ENCODE assay signal across 11 cellular contexts in genomic region chr16:89364603-89365002, GRCh38.
DNase-seq lines count a peak whose midpoint lies in the region; ATAC-seq and TF ChIP-seq lines count a peak whose summit lies in the region.
"Had no signal": no experiment of that assay in that cellular context is flagged by ENCODE, and none has a peak within 500 bp of the region (broad histone marks: within the 10 kb centered on the region; RNA-seq: fewer than 3 reads in every experiment).

No MANE protein-coding gene starts in this region.

- TF ChIP-seq CTCF in VCaP (conservative IDR thresholded peaks at IDR 0.05) = no peak
- no peak for TF ChIP-seq CTCF in fibroblast of villous mesenchyme (IDR thresholded peaks at IDR 0.05; ENCODE audit: insufficient read depth, low read depth, low read length)

- peak overlapping the region; percentile 6 for H3K27ac Mint-ChIP-seq in activated naive CD4-positive, alpha-beta T cell treated with anti-CD3 and anti-CD28 coated beads, Interleukin-2, amount 50 U/mL, for 24 hours
- peak overlapping the region; percentile 56 for H3K27ac Mint-ChIP-seq in stimulated activated naive B cell treated with anti-CD40 and anti-IgM and Interleukin-4, amounts not matched to agents 10 μg/mL and 1 μg/mL and 100 μg/mL, for 72 hours
- H3K27ac Mint-ChIP-seq: B cell had no signal

- H3K4me1 Mint-ChIP-seq in activated naive CD4-positive, alpha-beta T cell treated with anti-CD3 and anti-CD28 coated beads, Interleukin-2, amount 50 U/mL, for 24 hours = peaks cover 91% of the 10 kb centered on the region
- H3K4me1 Mint-ChIP-seq in stimulated activated naive B cell treated with anti-CD40 and anti-IgM and Interleukin-4, amounts not matched to agents 10 μg/mL and 1 μg/mL and 100 μg/mL, for 72 hours = peaks cover 66 to 94% of the 10 kb centered on the region in 2 donors

- ATAC-seq in stimulated activated naive B cell treated with anti-CD40 and anti-IgM and Interleukin-4, amounts not matched to agents 10 μg/mL and 1 μg/mL and 100 μg/mL, for 72 hours (replicated peaks) = no peak
- ATAC-seq in HG03378 (IDR thresholded peaks at IDR 0.05; ENCODE audit: unreplicated experiment) (no peak), GM21825 (IDR thresholded peaks at IDR 0.05; ENCODE audit: unreplicated experiment) (no peak)

- no peak overlapping the region for H3K4me3 Mint-ChIP-seq in activated naive CD4-positive, alpha-beta T cell treated with anti-CD3 and anti-CD28 coated beads, Interleukin-2, amount 50 U/mL, for 24 hours
- peak overlapping the region in 1 of 2 donors; percentile 27 for H3K4me3 Mint-ChIP-seq in stimulated activated naive B cell treated with anti-CD40 and anti-IgM and Interleukin-4, amounts not matched to agents 10 μg/mL and 1 μg/mL and 100 μg/mL, for 72 hours
- H3K4me3 Mint-ChIP-seq: B cell had no signal

- H3K9me3 Mint-ChIP-seq in activated naive CD4-positive, alpha-beta T cell treated with anti-CD3 and anti-CD28 coated beads, Interleukin-2, amount 50 U/mL, for 24 hours = no peaks in the 10 kb centered on the region
- H3K9me3 Mint-ChIP-seq in stimulated activated naive B cell treated with anti-CD40 and anti-IgM and Interleukin-4, amounts not matched to agents 10 μg/mL and 1 μg/mL and 100 μg/mL, for 72 hours = no peaks in the 10 kb centered on the region

- no peak for DNase-seq in activated naive CD4-positive, alpha-beta T cell treated with Interleukin-2 at 50 U/mL for 16 hours
- peak; percentile 90 for DNase-seq in fibroblast of villous mesenchyme (ENCODE audit: low read depth)
- DNase-seq in stimulated activated naive B cell treated with anti-CD40 and anti-IgM and Interleukin-4, amounts not matched to agents 10 μg/mL and 1 μg/mL and 100 μg/mL, for 72 hours = no peak
- DNase-seq in T1000 (lab: John Stamatoyannopoulos, UW) = no peak
- DNase-seq: activated effector memory CD4-positive, alpha-beta T cell treated with Interleukin-2 at 50 U/mL for 16 hours; NCI-H187 treated with DMSO at 0.1 percent for 48 hours had no signal

- no peak overlapping the region for H3K4me3 ChIP-seq in fibroblast of villous mesenchyme (ENCODE audit: low read depth, low read length)

- peak overlapping the region; percentile 24; the same call in 1 of the 2 replicates for H3K27ac ChIP-seq in VCaP

- H3K36me3 Mint-ChIP-seq in activated naive CD4-positive, alpha-beta T cell treated with anti-CD3 and anti-CD28 coated beads, Interleukin-2, amount 50 U/mL, for 24 hours = no peaks in the 10 kb centered on the region
- peaks cover 18 to 48% of the 10 kb centered on the region in 2 donors for H3K36me3 Mint-ChIP-seq in stimulated activated naive B cell treated with anti-CD40 and anti-IgM and Interleukin-4, amounts not matched to agents 10 μg/mL and 1 μg/mL and 100 μg/mL, for 72 hours

- H3K27me3 Mint-ChIP-seq in activated naive CD4-positive, alpha-beta T cell treated with anti-CD3 and anti-CD28 coated beads, Interleukin-2, amount 50 U/mL, for 24 hours = no peaks in the 10 kb centered on the region
- H3K27me3 Mint-ChIP-seq in stimulated activated naive B cell treated with anti-CD40 and anti-IgM and Interleukin-4, amounts not matched to agents 10 μg/mL and 1 μg/mL and 100 μg/mL, for 72 hours = no peaks in the 10 kb centered on the region
- H3K27me3 Mint-ChIP-seq: B cell had no signal
